1 cellular context compared by ENCODE assay signal in genomic region chr19:1649706-1650626, GRCh38.
TF ChIP-seq lines count a peak whose summit lies in the region.

No MANE protein-coding gene starts in this region.

TF ChIP-seq in HEK293, 187 proteins besides CTCF, POLR2A, EP300 and RAD21 (continued from another document):
- TF ChIP-seq ATF2 (tag by site-specific recombination; IDR thresholded peaks at IDR 0.05; ENCODE audit: low read depth) (no peak), ZBTB49 (tag by site-specific recombination; IDR thresholded peaks at IDR 0.05; ENCODE audit: low read depth) (no peak)
TF ChIP-seq in HEK293: peak in this region for 6.
